Comparison of ENCODE assay signal across 13 cellular contexts in the genomic region with DNA sequence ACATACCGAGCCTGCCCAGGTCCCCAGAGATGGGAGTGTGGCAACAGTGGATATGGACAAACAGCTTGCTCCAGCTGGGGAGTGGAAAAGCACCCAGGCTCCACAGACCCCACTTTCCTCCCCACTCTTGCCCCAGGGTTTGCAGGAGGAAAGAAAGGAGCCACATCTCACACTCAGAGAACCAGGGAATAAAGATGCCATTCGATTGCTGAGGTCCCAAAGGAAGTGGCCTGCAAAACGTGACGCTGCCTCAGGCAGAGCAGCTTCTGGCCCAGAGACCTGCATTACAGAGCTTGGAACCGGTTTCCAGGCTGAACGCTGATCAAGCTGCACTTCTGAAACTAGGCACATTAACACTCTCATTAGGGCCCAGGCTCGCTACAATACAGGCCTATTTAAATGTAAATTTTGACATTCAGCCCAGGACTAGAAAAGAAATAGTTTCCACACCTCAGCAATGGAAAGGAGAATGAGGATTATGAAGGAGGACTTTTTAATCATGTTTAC.
A peak's percentile ranks its signal among the peaks of the same experiment; 100 is the strongest.
DNase-seq lines count a peak whose midpoint lies in the region; ATAC-seq, FAIRE-seq and TF ChIP-seq lines count a peak whose summit lies in the region.
"Had no signal": no experiment of that assay in that cellular context is flagged by ENCODE, and none has a peak within 500 bp of the region (broad histone marks: within the 10 kb centered on the region; RNA-seq: fewer than 3 reads in every experiment).

No MANE protein-coding gene starts in this region.

- ATAC-seq in HG03280 (IDR thresholded peaks at IDR 0.05; ENCODE audit: unreplicated experiment) (no peak), GM21515 (IDR thresholded peaks at IDR 0.05; ENCODE audit: unreplicated experiment) (no peak)
- ATAC-seq: activated T-helper 17 cell treated with anti-CD3 and anti-CD28 coated beads, Interleukin-2, amount 50 U/mL, for 72 hours; naive thymus-derived CD8-positive, alpha-beta T cell had no signal

- peaks cover 6% of the 10 kb centered on the region for H3K4me1 ChIP-seq in iPS-15b (ENCODE audit: control insufficient read depth, insufficient read depth, low read length)
- H3K4me1 ChIP-seq in kidney (ENCODE audit: control insufficient read depth in 1 of 2, insufficient read depth in 1 of 2, low read depth in 1 of 2, low read length in 2 of 2) = no peaks in the 10 kb centered on the region

- intact Hi-C loops in kidney (cut with DNase I) = no loop called here

- H3K4me3 ChIP-seq in iPS-15b (ENCODE audit: low read depth, low read length) (peak overlapping the region; percentile 24), kidney (ENCODE audit: low read length in 2 of 2) (peak overlapping the region in 1 of 2 donors; percentile 59)

- FAIRE-seq in kidney (lab: Jason Lieb, UNC) = no peak
- FAIRE-seq: endothelial cell of umbilical vein had no signal

- peak; percentile 89 for DNase-seq in ELF-1 (ENCODE audit: low read depth, low spot score)
- peak; percentile 34 for DNase-seq in astrocyte of the hippocampus (ENCODE audit: low read depth, low spot score)
- peak; percentile 63 for DNase-seq in retina
- no peak for DNase-seq in stimulated activated CD4-positive, alpha-beta T cell treated with anti-CD3 and anti-CD28 coated beads, Interleukin-1b, Interleukin-23, amount 100 ng/mL, for 48 hours
- DNase-seq in kidney = no peak
- DNase-seq: activated CD4-positive, alpha-beta T cell treated with anti-CD3 and anti-CD28 coated beads for 4 hours; naive thymus-derived CD8-positive, alpha-beta T cell; NCI-H2107 had no signal

- no peak overlapping the region for H3K27ac ChIP-seq in kidney (ENCODE audit: low read depth in 2 of 2, low read length in 2 of 2)

- no peaks in the 10 kb centered on the region for H3K27me3 ChIP-seq in iPS-15b (ENCODE audit: control insufficient read depth, insufficient read depth, low read length)

- no peak for TF ChIP-seq CTCF in kidney (IDR thresholded peaks at IDR 0.05; ENCODE audit: borderline replicate concordance, extremely low read depth, insufficient read depth)

- H3K9ac ChIP-seq in iPS-15b (ENCODE audit: low read depth, low read length) (no peak overlapping the region), kidney (ENCODE audit: low read length in 2 of 2) (peak overlapping the region in 1 of 2 donors; percentile 46)

- H3K36me3 ChIP-seq in iPS-15b (ENCODE audit: control insufficient read depth, insufficient read depth, low read length) = no peaks in the 10 kb centered on the region
- no peaks in the 10 kb centered on the region for H3K36me3 ChIP-seq in kidney (ENCODE audit: control insufficient read depth in 1 of 2, insufficient read depth in 2 of 2, low read length in 2 of 2)

- H3K9me3 ChIP-seq in iPS-15b (ENCODE audit: control insufficient read depth, insufficient read depth, low read length) (no peaks in the 10 kb centered on the region), kidney (ENCODE audit: control insufficient read depth in 1 of 2, low read length in 2 of 2) (no peaks in the 10 kb centered on the region)

Comparison
In these comparisons a context has a peak if more than half of its experiments do, and no peak if none do; other contexts are left out.
1. DNase-seq: peak in ELF-1 (single experiment), astrocyte of the hippocampus (single experiment) and retina (single experiment); none in stimulated activated CD4-positive, alpha-beta T cell treated with anti-CD3 and anti-CD28 coated beads, Interleukin-1b, Interleukin-23, amount 100 ng/mL, for 48 hours (single experiment) and kidney (single experiment).